ENCODE assay signal across 1 cellular context in the genomic region with DNA sequence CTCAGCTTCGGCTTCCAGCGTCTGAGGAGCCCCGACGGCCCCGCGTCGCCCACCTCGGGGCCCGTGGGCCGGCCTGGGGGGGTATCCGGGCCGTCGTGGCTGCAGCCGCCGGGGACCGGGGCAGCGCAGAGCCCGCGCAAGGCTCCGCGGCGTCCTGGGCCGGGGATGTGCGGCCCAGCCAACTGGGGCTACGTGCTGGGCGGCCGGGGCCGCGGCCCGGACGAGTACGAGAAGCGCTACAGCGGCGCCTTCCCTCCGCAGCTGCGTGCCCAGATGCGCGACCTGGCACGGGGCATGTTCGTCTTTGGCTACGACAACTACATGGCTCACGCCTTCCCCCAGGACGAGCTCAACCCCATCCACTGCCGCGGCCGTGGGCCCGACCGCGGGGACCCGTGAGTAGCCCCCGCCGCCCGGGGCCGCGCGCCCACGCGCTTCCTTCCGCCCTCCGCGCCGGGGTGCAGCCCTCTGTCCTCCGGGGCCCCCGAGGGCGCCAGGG.
A peak's percentile ranks its signal among the peaks of the same experiment; 100 is the strongest.
TF ChIP-seq lines count a peak whose summit lies in the region.

No MANE protein-coding gene starts in this region.

TF ChIP-seq in GM12878, 131 proteins besides CTCF, POLR2A, EP300 and RAD21 (continued from another document):
- TF ChIP-seq WRNIP1 (IDR thresholded peaks at IDR 0.05; ENCODE audit: borderline replicate concordance, low read depth, low read length) (no peak), RB1 (IDR thresholded peaks at IDR 0.05; ENCODE audit: borderline replicate concordance) (no peak), SUPT20H (IDR thresholded peaks at IDR 0.05; ENCODE audit: borderline replicate concordance, control insufficient read depth, low read depth, low read length) (no peak), NBN (IDR thresholded peaks at IDR 0.05) (no peak), SMARCA5 (IDR thresholded peaks at IDR 0.05) (no peak), RFX5 (IDR thresholded peaks at IDR 0.05; ENCODE audit: low read depth, low read length) (no peak), CBFB (IDR thresholded peaks at IDR 0.05; ENCODE audit: low read depth) (no peak), SMAD1 (IDR thresholded peaks at IDR 0.05; ENCODE audit: low read depth, partially characterized antibody) (no peak), FOXK2 (IDR thresholded peaks at IDR 0.05) (no peak), NRF1 (conservative IDR thresholded peaks at IDR 0.05; ENCODE audit: low read depth, low read length) (no peak), TCF7 (IDR thresholded peaks at IDR 0.05; ENCODE audit: borderline replicate concordance) (no peak), NFYA (IDR thresholded peaks at IDR 0.05; ENCODE audit: borderline replicate concordance, low read depth, low read length) (no peak), ZBED1 (IDR thresholded peaks at IDR 0.05; ENCODE audit: borderline replicate concordance) (no peak), PBX3 (IDR thresholded peaks at IDR 0.05; ENCODE audit: insufficient replicate concordance, low read depth, low read length) (no peak), TBL1XR1 (IDR thresholded peaks at IDR 0.05; ENCODE audit: low read depth, low read length) (no peak), EED (IDR thresholded peaks at IDR 0.05; ENCODE audit: low read depth) (0 out of 2 replicates have a peak, but pooled peaks have one; percentile 1), NKRF (conservative IDR thresholded peaks at IDR 0.05) (peak; percentile 35), ZNF384 (IDR thresholded peaks at IDR 0.05; ENCODE audit: borderline replicate concordance, low read depth, low read length) (no peak), SRF (IDR thresholded peaks at IDR 0.05; ENCODE audit: low read depth in 2 of 2, low read length in 2 of 2) (peak in 1 of 2 experiments; percentile 30; a peak in 1 of 4 replicates), FOXM1 (IDR thresholded peaks at IDR 0.05; ENCODE audit: low read depth, low read length) (no peak), POU2F2 (IDR thresholded peaks at IDR 0.05; ENCODE audit: borderline replicate concordance, low read depth, low read length) (no peak), CEBPB (IDR thresholded peaks at IDR 0.05; ENCODE audit: borderline replicate concordance in 1 of 2, low read depth in 2 of 2, low read length in 2 of 2) (no peak), CHD1 (IDR thresholded peaks at IDR 0.05; ENCODE audit: low read depth, low read length) (no peak), ZBTB11 (CRISPR knock-in tag; IDR thresholded peaks at IDR 0.05) (peak; percentile 81; the same call in 1 of the 2 replicates), ZNF217 (IDR thresholded peaks at IDR 0.05) (no peak), ATF7 (IDR thresholded peaks at IDR 0.05; ENCODE audit: low read depth) (no peak), MXI1 (IDR thresholded peaks at IDR 0.05; ENCODE audit: low read depth, low read length) (no peak), RCOR1 (conservative IDR thresholded peaks at IDR 0.05; ENCODE audit: low read depth, low read length) (no peak), MTA2 (IDR thresholded peaks at IDR 0.05; ENCODE audit: low read depth) (no peak), STAT1 (conservative IDR thresholded peaks at IDR 0.05) (no peak), MTA3 (IDR thresholded peaks at IDR 0.05; ENCODE audit: borderline replicate concordance, low read length) (no peak), BACH1 (IDR thresholded peaks at IDR 0.05; ENCODE audit: borderline replicate concordance) (peak; percentile 46; the same call in 1 of the 2 replicates), NR2F1 (conservative IDR thresholded peaks at IDR 0.05) (peak; percentile 39; the same call in 1 of the 2 replicates), RUNX3 (IDR thresholded peaks at IDR 0.05; ENCODE audit: low read length) (peak; percentile 32), HDAC2 (IDR thresholded peaks at IDR 0.05) (no peak), SIX5 (IDR thresholded peaks at IDR 0.05; ENCODE audit: low read depth, low read length, severe bottlenecking) (no peak), ZNF622 (IDR thresholded peaks at IDR 0.05) (no peak), CREB1 (IDR thresholded peaks at IDR 0.05; ENCODE audit: low read depth) (no peak), SREBF1 (IDR thresholded peaks at IDR 0.05; ENCODE audit: low read length) (no peak), PKNOX1 (IDR thresholded peaks at IDR 0.05) (no peak), PAX8 (IDR thresholded peaks at IDR 0.05) (no peak), MEF2B (IDR thresholded peaks at IDR 0.05; ENCODE audit: partially characterized antibody, poor library complexity, severe bottlenecking) (no peak), TARDBP (IDR thresholded peaks at IDR 0.05; ENCODE audit: borderline replicate concordance) (no peak), MYC (IDR thresholded peaks at IDR 0.05; ENCODE audit: insufficient read depth, insufficient read length, insufficient replicate concordance, low read length, severe bottlenecking) (no peak), SMC3 (IDR thresholded peaks at IDR 0.05; ENCODE audit: borderline replicate concordance, low read length) (no peak), IKZF1 (conservative IDR thresholded peaks at IDR 0.05) (peak; percentile 83), NFXL1 (IDR thresholded peaks at IDR 0.05; ENCODE audit: borderline replicate concordance) (no peak), BMI1 (IDR thresholded peaks at IDR 0.05; ENCODE audit: borderline replicate concordance) (no peak), BCL11A (IDR thresholded peaks at IDR 0.05; ENCODE audit: low read depth, low read length) (no peak), SPI1 (IDR thresholded peaks at IDR 0.05; ENCODE audit: borderline replicate concordance, insufficient read depth, low read depth, low read length) (no peak; the same call in 1 of the 2 replicates), HCFC1 (IDR thresholded peaks at IDR 0.05; ENCODE audit: low read length) (no peak; the same call in 1 of the 2 replicates), CBX5 (IDR thresholded peaks at IDR 0.05; ENCODE audit: low read depth) (no peak)
- TF ChIP-seq, protein P1, sequence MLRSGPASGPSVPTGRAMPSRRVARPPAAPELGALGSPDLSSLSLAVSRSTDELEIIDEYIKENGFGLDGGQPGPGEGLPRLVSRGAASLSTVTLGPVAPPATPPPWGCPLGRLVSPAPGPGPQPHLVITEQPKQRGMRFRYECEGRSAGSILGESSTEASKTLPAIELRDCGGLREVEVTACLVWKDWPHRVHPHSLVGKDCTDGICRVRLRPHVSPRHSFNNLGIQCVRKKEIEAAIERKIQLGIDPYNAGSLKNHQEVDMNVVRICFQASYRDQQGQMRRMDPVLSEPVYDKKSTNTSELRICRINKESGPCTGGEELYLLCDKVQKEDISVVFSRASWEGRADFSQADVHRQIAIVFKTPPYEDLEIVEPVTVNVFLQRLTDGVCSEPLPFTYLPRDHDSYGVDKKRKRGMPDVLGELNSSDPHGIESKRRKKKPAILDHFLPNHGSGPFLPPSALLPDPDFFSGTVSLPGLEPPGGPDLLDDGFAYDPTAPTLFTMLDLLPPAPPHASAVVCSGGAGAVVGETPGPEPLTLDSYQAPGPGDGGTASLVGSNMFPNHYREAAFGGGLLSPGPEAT (IDR thresholded peaks at IDR 0.05; ENCODE audit: low read depth), result no peak
- TF ChIP-seq, protein P2, sequence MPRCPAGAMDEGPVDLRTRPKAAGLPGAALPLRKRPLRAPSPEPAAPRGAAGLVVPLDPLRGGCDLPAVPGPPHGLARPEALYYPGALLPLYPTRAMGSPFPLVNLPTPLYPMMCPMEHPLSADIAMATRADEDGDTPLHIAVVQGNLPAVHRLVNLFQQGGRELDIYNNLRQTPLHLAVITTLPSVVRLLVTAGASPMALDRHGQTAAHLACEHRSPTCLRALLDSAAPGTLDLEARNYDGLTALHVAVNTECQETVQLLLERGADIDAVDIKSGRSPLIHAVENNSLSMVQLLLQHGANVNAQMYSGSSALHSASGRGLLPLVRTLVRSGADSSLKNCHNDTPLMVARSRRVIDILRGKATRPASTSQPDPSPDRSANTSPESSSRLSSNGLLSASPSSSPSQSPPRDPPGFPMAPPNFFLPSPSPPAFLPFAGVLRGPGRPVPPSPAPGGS (IDR thresholded peaks at IDR 0.05; ENCODE audit: borderline replicate concordance, insufficient read depth, low read depth, low read length, poor library complexity, severe bottlenecking), result no peak
- TF ChIP-seq, protein P3, sequence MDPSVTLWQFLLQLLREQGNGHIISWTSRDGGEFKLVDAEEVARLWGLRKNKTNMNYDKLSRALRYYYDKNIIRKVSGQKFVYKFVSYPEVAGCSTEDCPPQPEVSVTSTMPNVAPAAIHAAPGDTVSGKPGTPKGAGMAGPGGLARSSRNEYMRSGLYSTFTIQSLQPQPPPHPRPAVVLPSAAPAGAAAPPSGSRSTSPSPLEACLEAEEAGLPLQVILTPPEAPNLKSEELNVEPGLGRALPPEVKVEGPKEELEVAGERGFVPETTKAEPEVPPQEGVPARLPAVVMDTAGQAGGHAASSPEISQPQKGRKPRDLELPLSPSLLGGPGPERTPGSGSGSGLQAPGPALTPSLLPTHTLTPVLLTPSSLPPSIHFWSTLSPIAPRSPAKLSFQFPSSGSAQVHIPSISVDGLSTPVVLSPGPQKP (IDR thresholded peaks at IDR 0.05; ENCODE audit: low read depth, low read length), result 0 out of 2 replicates have a peak, but pooled peaks have one; percentile 9
- TF ChIP-seq, protein P4, sequence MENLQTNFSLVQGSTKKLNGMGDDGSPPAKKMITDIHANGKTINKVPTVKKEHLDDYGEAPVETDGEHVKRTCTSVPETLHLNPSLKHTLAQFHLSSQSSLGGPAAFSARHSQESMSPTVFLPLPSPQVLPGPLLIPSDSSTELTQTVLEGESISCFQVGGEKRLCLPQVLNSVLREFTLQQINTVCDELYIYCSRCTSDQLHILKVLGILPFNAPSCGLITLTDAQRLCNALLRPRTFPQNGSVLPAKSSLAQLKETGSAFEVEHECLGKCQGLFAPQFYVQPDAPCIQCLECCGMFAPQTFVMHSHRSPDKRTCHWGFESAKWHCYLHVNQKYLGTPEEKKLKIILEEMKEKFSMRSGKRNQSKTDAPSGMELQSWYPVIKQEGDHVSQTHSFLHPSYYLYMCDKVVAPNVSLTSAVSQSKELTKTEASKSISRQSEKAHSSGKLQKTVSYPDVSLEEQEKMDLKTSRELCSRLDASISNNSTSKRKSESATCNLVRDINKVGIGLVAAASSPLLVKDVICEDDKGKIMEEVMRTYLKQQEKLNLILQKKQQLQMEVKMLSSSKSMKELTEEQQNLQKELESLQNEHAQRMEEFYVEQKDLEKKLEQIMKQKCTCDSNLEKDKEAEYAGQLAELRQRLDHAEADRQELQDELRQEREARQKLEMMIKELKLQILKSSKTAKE (IDR thresholded peaks at IDR 0.05; ENCODE audit: low read depth, poor library complexity, severe bottlenecking), result no peak
